In the genomic region with DNA sequence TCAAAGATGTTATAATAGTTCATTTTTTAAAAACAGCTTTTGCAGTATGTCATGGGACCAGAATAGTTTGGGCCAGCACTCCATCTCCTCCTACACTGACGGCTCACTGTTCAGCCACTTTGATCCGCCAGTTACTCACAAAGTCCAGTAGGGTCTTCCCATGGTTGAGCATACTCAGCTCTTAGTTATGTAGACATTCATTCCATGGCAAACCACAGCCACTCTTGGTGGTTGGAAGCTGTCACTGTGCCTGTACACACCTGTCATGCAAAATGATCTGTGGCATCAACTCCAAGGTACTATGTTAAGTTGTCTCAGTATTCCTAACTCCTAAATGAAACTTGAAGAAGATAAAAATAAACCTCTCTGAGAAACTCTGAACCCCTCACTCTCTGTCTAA, we compare ENCODE assay signal across 18 cellular contexts.
DNase-seq lines count a peak whose midpoint lies in the region; ATAC-seq and TF ChIP-seq lines count a peak whose summit lies in the region.
"Had no signal": no experiment of that assay in that cellular context is flagged by ENCODE, and none has a peak within 500 bp of the region (broad histone marks: within the 10 kb centered on the region; RNA-seq: fewer than 3 reads in every experiment).

No MANE protein-coding gene starts in this region.

- H4K20me1 ChIP-seq in KMS-11 (ENCODE audit: insufficient read depth) = no peaks in the 10 kb centered on the region

- intact Hi-C loops in psoas muscle (cut with DNase I) (no loop called here), A673 (cut with micrococcal nuclease; ENCODE audit: unreplicated experiment) (no loop called here), Right ventricle myocardium superior (cut with DNase I) (no loop called here)

- H3K27me3 ChIP-seq in KMS-11 (ENCODE audit: insufficient read depth, low read depth) = no peaks in the 10 kb centered on the region
- no peaks in the 10 kb centered on the region for H3K27me3 ChIP-seq in psoas muscle (ENCODE audit: insufficient read depth in 3 of 3, low read length in 2 of 3)
- H3K27me3 ChIP-seq in A673 (replicated peaks; ENCODE audit: insufficient read depth, low read depth, low read length, poor library complexity) = no peaks in the 10 kb centered on the region
- H3K27me3 ChIP-seq: esophagus muscularis mucosa, heart right ventricle, Peyer's patch had no signal

- CTCF ChIA-PET in A673 (lab: Charles Lee) = no interaction called here

- no peak overlapping the region for H3K27ac ChIP-seq in KMS-11
- H3K27ac ChIP-seq in psoas muscle = peak overlapping the region; percentile 62
- H3K27ac ChIP-seq in A673 (ENCODE audit: low read depth, low read length, poor library complexity, severe bottlenecking) = no peak overlapping the region
- no peak overlapping the region for H3K27ac ChIP-seq in substantia nigra (ENCODE audit: low read depth, low read length, poor library complexity, severe bottlenecking)
- H3K27ac ChIP-seq: esophagus muscularis mucosa, heart right ventricle, Peyer's patch had no signal

- no peak for TF ChIP-seq CTCF in KMS-11 (conservative IDR thresholded peaks at IDR 0.05; ENCODE audit: low read depth, low read length)
- no peak for TF ChIP-seq CTCF in astrocyte of the spinal cord (IDR thresholded peaks at IDR 0.05; ENCODE audit: low read depth, low read length)
- TF ChIP-seq CTCF in psoas muscle (IDR thresholded peaks at IDR 0.05) = no peak
- no peak for TF ChIP-seq CTCF in A673 (conservative IDR thresholded peaks at IDR 0.05; ENCODE audit: low read depth, low read length)

- DNase-seq in EH (ENCODE audit: low read depth) (peak; percentile 1), astrocyte of the spinal cord (ENCODE audit: low read depth, low spot score) (peak; percentile 72), psoas muscle (peak in 1 of 2 donors; percentile 30), A673 (ENCODE audit: low spot score) (no peak), substantia nigra (lab: John Stamatoyannopoulos, UW) (no peak), Right ventricle myocardium superior (no peak)
- DNase-seq: activated CD8-positive, alpha-beta memory T cell treated with anti-CD3 and anti-CD28 coated beads, Interleukin-2, amount 50 U/mL, for 48 hours; activated naive CD4-positive, alpha-beta T cell; heart right ventricle; NCI-H1092 treated with DMSO at 0.1 percent for 48 hours; NCI-H2171; nucleus accumbens; Peyer's patch; stimulated activated CD4-positive, alpha-beta T cell treated with anti-CD3 and anti-CD28 coated beads, Interleukin-2, amount 100 ng/mL, for 48 hours had no signal

- H3K4me3 ChIP-seq in KMS-11 (IDR thresholded peaks at IDR 0.05; ENCODE audit: insufficient read depth, low read depth, low read length) (no peak overlapping the region), astrocyte of the spinal cord (ENCODE audit: low read depth, low read length) (no peak overlapping the region), psoas muscle (no peak overlapping the region), A673 (ENCODE audit: low read depth, low read length, poor library complexity, severe bottlenecking) (no peak overlapping the region)
- H3K4me3 ChIP-seq: esophagus muscularis mucosa, heart right ventricle, Peyer's patch had no signal

- ATAC-seq in psoas muscle (peak; percentile 64 to 96 (median 92)), GM21528 (IDR thresholded peaks at IDR 0.05; ENCODE audit: low FRiP score, unreplicated experiment) (no peak), Right ventricle myocardium superior (ENCODE audit: poor library complexity) (no peak)
- ATAC-seq: heart right ventricle, sciatic nerve had no signal

- H2AFZ ChIP-seq in KMS-11 (ENCODE audit: low read depth) = no peak overlapping the region

- no peaks in the 10 kb centered on the region for H3K9me3 ChIP-seq in psoas muscle
- H3K9me3 ChIP-seq in A673 (ENCODE audit: low read depth, low read length, poor library complexity, severe bottlenecking) = no peaks in the 10 kb centered on the region
- H3K9me3 ChIP-seq: esophagus muscularis mucosa, Peyer's patch had no signal

- in situ Hi-C loops in astrocyte of the spinal cord (cut with HindIII; ENCODE audit: low sequenced_read_pairs) = no loop called here

- no peak overlapping the region for H3K9ac ChIP-seq in KMS-11

- 24 to 46% (median 43%) methylated on average over 2 of the region's 2 CpGs for WGBS in psoas muscle, 3 donors

- H3K4me2 ChIP-seq in KMS-11 = peak overlapping the region; percentile 29; the same call in 1 of the 2 replicates

- H3K4me1 ChIP-seq in KMS-11 (ENCODE audit: low read depth, poor library complexity, severe bottlenecking) = peaks cover 16% of the 10 kb centered on the region
- H3K4me1 ChIP-seq in psoas muscle = peaks cover 51% of the 10 kb centered on the region
- peaks cover 5% of the 10 kb centered on the region for H3K4me1 ChIP-seq in A673 (ENCODE audit: insufficient read depth, low read length, poor library complexity, severe bottlenecking)

- POLR2A ChIA-PET in A673 (lab: Charles Lee; ENCODE audit: low non-redundant PET) = no interaction called here

- no peaks in the 10 kb centered on the region for H3K79me2 ChIP-seq in KMS-11 (ENCODE audit: insufficient read depth, low read depth)

- H3K36me3 ChIP-seq in KMS-11 (ENCODE audit: insufficient read depth) (no peaks in the 10 kb centered on the region), psoas muscle (ENCODE audit: insufficient read depth in 1 of 2, low read depth in 1 of 2) (no peaks in the 10 kb centered on the region), A673 (ENCODE audit: insufficient read depth, low read length, poor library complexity, severe bottlenecking) (no peaks in the 10 kb centered on the region)
- H3K36me3 ChIP-seq: esophagus muscularis mucosa, heart right ventricle, Peyer's patch had no signal

- no TSS peak for BruUV-seq in A673 (replicated peaks; lab: Mats Ljungman, UMichigan)

Comparison
In these comparisons a context has a peak if more than half of its experiments do, and no peak if none do; other contexts are left out.
1. DNase-seq: peak in EH (single experiment) and astrocyte of the spinal cord (single experiment); none in A673 (single experiment), substantia nigra (0 of 49) and Right ventricle myocardium superior (single experiment).
2. ATAC-seq: peak in psoas muscle (4 of 4); none in GM21528 (single experiment) and Right ventricle myocardium superior (single experiment).